Comparison of ENCODE assay signal across 8 cellular contexts in genomic region chr19:58228584-58229254, GRCh38. TPM values are rescaled to one million over a fixed set of nuclear protein-coding genes. Genes with fewer than 3 reads are reported as not detected.
A peak's percentile ranks its signal among the peaks of the same experiment; 100 is the strongest.
DNase-seq lines count a peak whose midpoint lies in the region; ATAC-seq and TF ChIP-seq lines count a peak whose summit lies in the region.

TSS of gene ZNF544 (plus strand) at chr19:58228914. CDS start at chr19:58244024, 15,110 bp downstream.

- intact Hi-C loops in heart left ventricle (cut with DNase I) (loop anchor here in 6 of 10 donors (2.0 to 5.0 kb wide), 3 partner anchors 50 to 79 kb away; partner anchors contain the start of genes ERVK3-1 (in 4 of the 6) and ZNF8 (in 2 of the 6)), posterior cingulate gyrus (cut with DNase I) (no loop called here), transverse colon (cut with DNase I; ENCODE audit: low total_unique reads) (no loop called here)

- H3K36me3 ChIP-seq in DOHH2 (ENCODE audit: control insufficient read depth, low read length) (peaks cover 23% of the 10 kb centered on the region), adipocyte (ENCODE audit: control insufficient read depth, insufficient read depth, low read length, severe bottlenecking) (peaks cover 34% of the 10 kb centered on the region), heart left ventricle (peaks cover 0 to 43% (median 35%) of the 10 kb centered on the region in 9 donors), transverse colon (peaks cover 0 to 40% (median 21%) of the 10 kb centered on the region in 4 donors)

- in situ Hi-C loops in transverse colon (cut with MboI; ENCODE audit: low pct_ligation_motif_present in 1 of 4, low pct_unique_long_range_greater_than_20kb in 1 of 4, low sequenced_read_pairs in 3 of 4) = no loop called here

- TF ChIP-seq POLR2A in heart left ventricle (IDR thresholded peaks at IDR 0.05) = peak in 1 of 2 donors; percentile 19
- TF ChIP-seq POLR2A in transverse colon (IDR thresholded peaks at IDR 0.05) = peak; percentile 53

- no peaks in the 10 kb centered on the region for H4K20me1 ChIP-seq in DOHH2 (ENCODE audit: control insufficient read depth, insufficient read depth, low read depth, low read length)

- H3K9me2 ChIP-seq in DOHH2 (replicated peaks; ENCODE audit: control insufficient read depth, low read length) = no peaks in the 10 kb centered on the region

- no peaks in the 10 kb centered on the region for H3F3A ChIP-seq in DOHH2 (ENCODE audit: control insufficient read depth, insufficient read depth)

- ATAC-seq in GM21786 (IDR thresholded peaks at IDR 0.05; ENCODE audit: unreplicated experiment) (peak; percentile 94), heart left ventricle (peak; percentile 91 to 99 (median 98))

- TF ChIP-seq CTCF in DOHH2 (IDR thresholded peaks at IDR 0.05; ENCODE audit: low read depth, low read length, poor library complexity, severe bottlenecking) (no peak), heart left ventricle (IDR thresholded peaks at IDR 0.05) (peak in 4 of 12 donors; percentile 6 to 34 (median 13)), transverse colon (IDR thresholded peaks at IDR 0.05) (peak in 1 of 5 experiments; percentile 6)

- H3K27ac ChIP-seq in DOHH2 (ENCODE audit: low read depth, low read length) (peak within 1 kb of the TSS; percentile 4; the same call in 1 of the 2 replicates), heart left ventricle (peak within 1 kb of the TSS; percentile 73 to 95 (median 88)), transverse colon (peak within 1 kb of the TSS; percentile 70 to 85 (median 78))

- peaks cover 3% of the 10 kb centered on the region; the same call in 1 of the 2 replicates for H3K79me2 ChIP-seq in DOHH2 (ENCODE audit: control insufficient read depth, low read length)

- DNase-seq in M059J (ENCODE audit: low read depth) = peak; percentile 77
- peak; percentile 40 to 68 for DNase-seq in SW 1271 (lab: John Stamatoyannopoulos, UW)
- peak; percentile 61 for DNase-seq in adipocyte (ENCODE audit: low read depth)
- DNase-seq in heart left ventricle = peak; percentile 80 to 89 (median 83)
- DNase-seq in posterior cingulate gyrus = peak; percentile 64 to 97 (median 82)
- peak; percentile 80 for DNase-seq in transverse colon

- H3K9me3 ChIP-seq in DOHH2 (ENCODE audit: control insufficient read depth, insufficient read depth, low read length) = peaks cover 21% of the 10 kb centered on the region
- H3K9me3 ChIP-seq in adipocyte (ENCODE audit: control insufficient read depth, low read length) = peaks cover 12% of the 10 kb centered on the region
- H3K9me3 ChIP-seq in heart left ventricle = peaks cover 0 to 70% (median 15%) of the 10 kb centered on the region in 12 donors
- H3K9me3 ChIP-seq in transverse colon = peaks cover 28 to 57% of the 10 kb centered on the region in 2 donors

- H3K27me3 ChIP-seq in DOHH2 (ENCODE audit: control insufficient read depth, low read length) = no peaks in the 10 kb centered on the region
- H3K27me3 ChIP-seq in adipocyte (replicated peaks; ENCODE audit: control insufficient read depth, insufficient read depth, low read length) = no peaks in the 10 kb centered on the region
- H3K27me3 ChIP-seq in heart left ventricle = no peaks in the 10 kb centered on the region
- no peaks in the 10 kb centered on the region for H3K27me3 ChIP-seq in transverse colon

- H3K4me3 ChIP-seq in DOHH2 (ENCODE audit: low read length) (peak within 1 kb of the TSS; percentile 73), adipocyte (ENCODE audit: low read length) (peak within 1 kb of the TSS; percentile 93), heart left ventricle (peak within 1 kb of the TSS; percentile 75 to 97 (median 86)), transverse colon (peak within 1 kb of the TSS; percentile 68 to 75 (median 71))

- no peak for TF ChIP-seq EP300 in transverse colon (IDR thresholded peaks at IDR 0.05; ENCODE audit: low read depth)

- peaks cover 8% of the 10 kb centered on the region; the same call in 1 of the 2 replicates for H3K4me1 ChIP-seq in DOHH2 (ENCODE audit: control insufficient read depth, low read length)
- H3K4me1 ChIP-seq in adipocyte (ENCODE audit: control insufficient read depth, insufficient read depth, low read length) = peaks cover 10% of the 10 kb centered on the region
- peaks cover 0 to 21% (median 15%) of the 10 kb centered on the region in 12 donors for H3K4me1 ChIP-seq in heart left ventricle
- H3K4me1 ChIP-seq in transverse colon = peaks cover 0 to 13% (median 9%) of the 10 kb centered on the region in 4 donors

- 0 to 1% (median 0%) methylated on average over 15 to 62 of the region's 62 CpGs for WGBS in heart left ventricle, 4 donors
- 5% methylated on average over 27 of the region's 62 CpGs; no CpG with 5 or more reads in 1 of the 2 donors for WGBS in transverse colon (ENCODE audit: low coverage in 1 of 2), 2 donors

- H3K4me2 ChIP-seq in DOHH2 (ENCODE audit: low read length) = peak within 1 kb of the TSS; percentile 69

- peak within 1 kb of the TSS; percentile 93 for H3K9ac ChIP-seq in adipocyte (ENCODE audit: low read length)

RNA-seq across cellular contexts. Expression of gene ZNF544, which starts in this region (rescaled TPM):
- total RNA-seq in M059J (2014; rRNA removed; shearing (Covaris generic)) = 47.3 and 65.4 TPM in 2 replicates
- total RNA-seq in heart left ventricle (10 to 100 TPM; 20.8 to 38.7 (median 22.1) TPM), transverse colon (10 to 100 TPM in 3 of 4 donors, 1 to 10 TPM in 1; 8.6 to 62.3 (median 25.1) TPM)
- 10 to 100 TPM; 24.5 to 29.4 TPM for polyA plus RNA-seq in heart left ventricle

Comparison
In these comparisons a context has a peak if more than half of its experiments do, and no peak if none do; other contexts are left out.
1. Peak in every context shown above with its lines: DNase-seq, ATAC-seq, H3K4me3 ChIP-seq and H3K27ac ChIP-seq.
2. H3K27ac ChIP-seq: peak in every context shown above with its lines; median percentile 88 in heart left ventricle; 78 in transverse colon; 4 in DOHH2.
3. intact Hi-C loops: an anchor here in heart left ventricle (2.0 to 5.0 kb wide); none called in posterior cingulate gyrus and transverse colon.